6 cellular contexts compared by ENCODE assay signal in genomic region chr19:4938461-4938860, GRCh38. TPM values are rescaled to one million over a fixed set of nuclear protein-coding genes. Genes with fewer than 3 reads are reported as not detected.
"Had no signal": no experiment of that assay in that cellular context is flagged by ENCODE, and none has a peak within 500 bp of the region (broad histone marks: within the 10 kb centered on the region; RNA-seq: fewer than 3 reads in every experiment).

No MANE protein-coding gene starts in this region.

RNA-seq across cellular contexts. Expression of gene ARRDC5, which starts 35.8 kb away (rescaled TPM):
- total RNA-seq: M059J, OCI-LY7, PC-9, Right ventricle myocardium superior, RPMI7951, SJSA1 had no signal
